In genomic region chr19:1776606-1777147, GRCh38 we compare ENCODE assay signal across 1 cellular context.
TF ChIP-seq lines count a peak whose summit lies in the region.

No MANE protein-coding gene starts in this region.

TF ChIP-seq in HepG2, 621 proteins besides CTCF, POLR2A, EP300 and RAD21:
- TF ChIP-seq ZNF232 (CRISPR knock-in tag; IDR thresholded peaks at IDR 0.05; ENCODE audit: borderline replicate concordance): no peak
- TF ChIP-seq EZH2 (conservative IDR thresholded peaks at IDR 0.05; ENCODE audit: low read depth, low read length): peak; percentile 71; the same call in 1 of the 2 replicates
TF ChIP-seq in HepG2: peak in this region for 1.
